In the genomic region with DNA sequence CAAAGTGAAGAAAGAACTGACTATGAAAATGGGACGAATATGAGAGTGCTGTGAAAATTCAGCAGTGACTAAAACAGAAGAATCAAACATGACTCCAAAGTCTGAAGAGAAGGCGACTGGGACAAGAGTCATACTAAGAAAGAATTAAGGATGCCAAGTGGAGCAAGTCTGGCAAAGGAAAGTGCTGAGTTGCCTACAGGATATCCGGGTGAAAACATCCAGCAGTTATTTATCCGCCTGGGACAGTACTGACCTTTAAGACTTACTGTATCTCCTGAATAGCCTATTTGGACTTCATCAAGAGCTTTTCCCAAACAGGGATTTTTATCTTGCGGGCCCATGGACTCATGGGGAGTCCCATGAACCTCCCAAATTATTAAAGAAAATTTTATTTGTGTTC, we compare ENCODE assay signal across 10 cellular contexts. TPM values are rescaled to one million over a fixed set of nuclear protein-coding genes. Genes with fewer than 3 reads are reported as not detected.
DNase-seq lines count a peak whose midpoint lies in the region; ATAC-seq and TF ChIP-seq lines count a peak whose summit lies in the region.
"Had no signal": no experiment of that assay in that cellular context is flagged by ENCODE, and none has a peak within 500 bp of the region (broad histone marks: within the 10 kb centered on the region; RNA-seq: fewer than 3 reads in every experiment).

No MANE protein-coding gene starts in this region.

- peak; percentile 34 for ATAC-seq in body of pancreas
- no peak for ATAC-seq in HG03469 (IDR thresholded peaks at IDR 0.05; ENCODE audit: unreplicated experiment)
- no peak for ATAC-seq in natural killer cell

- no peak for TF ChIP-seq POLR2A in body of pancreas (IDR thresholded peaks at IDR 0.05)

- no peaks in the 10 kb centered on the region for H3K9me3 ChIP-seq in body of pancreas
- no peaks in the 10 kb centered on the region for H3K9me3 ChIP-seq in left ventricle myocardium inferior (replicated peaks)
- no peaks in the 10 kb centered on the region for H3K9me3 ChIP-seq in stomach smooth muscle (ENCODE audit: control insufficient read depth in 2 of 2, low read length in 2 of 2)

- H3K4me3 Mint-ChIP-seq in nephron progenitor cell: no peak overlapping the region
- no peak overlapping the region for H3K4me3 Mint-ChIP-seq in natural killer cell

- peaks cover 9% of the 10 kb centered on the region for H3K27me3 Mint-ChIP-seq in nephron progenitor cell (ENCODE audit: low read depth, poor library complexity)
- H3K27me3 Mint-ChIP-seq in natural killer cell (ENCODE audit: low read depth in 2 of 2): peaks cover 0 to 2% of the 10 kb centered on the region in 2 donors

- H3K27ac ChIP-seq in body of pancreas (peak overlapping the region in 1 of 4 donors; percentile 10), left ventricle myocardium inferior (replicated peaks) (peak overlapping the region; percentile 56), stomach smooth muscle (ENCODE audit: low read length) (peak overlapping the region; percentile 11)
- H3K27ac ChIP-seq: SK-N-MC had no signal

- no peaks in the 10 kb centered on the region for H3K9me3 Mint-ChIP-seq in nephron progenitor cell
- H3K9me3 Mint-ChIP-seq in natural killer cell: no peaks in the 10 kb centered on the region

- peaks cover 6% of the 10 kb centered on the region for H3K4me1 Mint-ChIP-seq in nephron progenitor cell
- H3K4me1 Mint-ChIP-seq in natural killer cell: no peaks in the 10 kb centered on the region

- DNase-seq in HCEC 1CT: peak; percentile 84
- peak in 1 of 4 donors; percentile 32 for DNase-seq in body of pancreas
- DNase-seq in left ventricle myocardium inferior: no peak
- DNase-seq in nephron progenitor cell: no peak
- DNase-seq in natural killer cell: no peak
- no peak for DNase-seq in NAMALWA (ENCODE audit: low spot score)
- DNase-seq: DND-41 had no signal

- H3K36me3 ChIP-seq in body of pancreas (replicated peaks in 1 of 2; ENCODE audit: insufficient read depth in 1 of 2, low read depth in 2 of 2): no peaks in the 10 kb centered on the region
- H3K36me3 ChIP-seq in left ventricle myocardium inferior: no peaks in the 10 kb centered on the region
- H3K36me3 ChIP-seq in stomach smooth muscle (ENCODE audit: control insufficient read depth in 2 of 2, insufficient read depth in 2 of 2, low read length in 2 of 2): no peaks in the 10 kb centered on the region

- WGBS in body of pancreas, 2 donors: 76 to 78% methylated on average over 5 of the region's 5 CpGs

- TF ChIP-seq CTCF in body of pancreas (IDR thresholded peaks at IDR 0.05) (no peak), left ventricle myocardium inferior (IDR thresholded peaks at IDR 0.05; ENCODE audit: borderline replicate concordance) (no peak), nephron progenitor cell (IDR thresholded peaks at IDR 0.05) (no peak), natural killer cell (IDR thresholded peaks at IDR 0.05) (no peak)

- no peak overlapping the region for H3K27ac Mint-ChIP-seq in nephron progenitor cell
- H3K27ac Mint-ChIP-seq in natural killer cell: no peak overlapping the region

- H3K9ac ChIP-seq in stomach smooth muscle (ENCODE audit: low read length in 2 of 2): no peak overlapping the region

- H3K27me3 ChIP-seq in body of pancreas (no peaks in the 10 kb centered on the region), left ventricle myocardium inferior (ENCODE audit: low read depth) (no peaks in the 10 kb centered on the region), stomach smooth muscle (ENCODE audit: control insufficient read depth in 1 of 2, insufficient read depth in 2 of 2, low read length in 2 of 2) (no peaks in the 10 kb centered on the region)

- H3K36me3 Mint-ChIP-seq in nephron progenitor cell (ENCODE audit: low read depth) (no peaks in the 10 kb centered on the region), natural killer cell (no peaks in the 10 kb centered on the region)

- intact Hi-C loops in body of pancreas (cut with DNase I) (loop anchor here (10.0 kb wide), 1 partner anchor 346 kb away; no protein-coding TSS in a partner anchor), left ventricle myocardium inferior (cut with micrococcal nuclease) (loop anchor here (2.0 kb wide), 1 partner anchor 336 kb away; a partner anchor contains a TSS), natural killer cell (cut with micrococcal nuclease) (no loop called here)

- no peak overlapping the region for H3K4me3 ChIP-seq in body of pancreas
- no peak overlapping the region for H3K4me3 ChIP-seq in left ventricle myocardium inferior
- H3K4me3 ChIP-seq in stomach smooth muscle (ENCODE audit: low read length in 2 of 2): no peak overlapping the region
- H3K4me3 ChIP-seq: SK-N-MC had no signal

- H3K4me1 ChIP-seq in body of pancreas (no peaks in the 10 kb centered on the region), left ventricle myocardium inferior (peaks cover 15% of the 10 kb centered on the region), stomach smooth muscle (ENCODE audit: control insufficient read depth, insufficient read depth, low read length) (peaks cover 5% of the 10 kb centered on the region)

RNA-seq across cellular contexts. Expression of a gene that starts 41.1 kb away (rescaled TPM):
- total RNA-seq in body of pancreas (10 to 100 TPM in 1 of 2 donors, 1 to 10 TPM in 1; 7.0 to 50.4 TPM), left ventricle myocardium inferior (3.5 TPM), natural killer cell (10 to 100 TPM; 14.7 to 19.5 (median 15.6) TPM)
